ENCODE assay signal across 8 cellular contexts in genomic region chr6:26021350-26022165, GRCh38. TPM values are rescaled to one million over a fixed set of nuclear protein-coding genes. Genes with fewer than 3 reads are reported as not detected.
A peak's percentile ranks its signal among the peaks of the same experiment; 100 is the strongest.
DNase-seq lines count a peak whose midpoint lies in the region; ATAC-seq, FAIRE-seq and TF ChIP-seq lines count a peak whose summit lies in the region.

No MANE protein-coding gene starts in this region.

- TF ChIP-seq CTCF in AG04450 (IDR thresholded peaks at IDR 0.05; ENCODE audit: low read depth, low read length), result no peak
- TF ChIP-seq CTCF in activated B cell treated with CpG ODN at 0.5 μM for 24 hours (IDR thresholded peaks at IDR 0.05), result no peak
- no peak for TF ChIP-seq CTCF in cardiac fibroblast (IDR thresholded peaks at IDR 0.05; ENCODE audit: low read depth, low read length)

- no peaks in the 10 kb centered on the region for H3K27me3 ChIP-seq in AG04450 (ENCODE audit: control insufficient read depth, insufficient read depth, low read length)

- H3K9me3 Mint-ChIP-seq in activated B cell treated with CpG ODN at 0.5 μM for 24 hours, result no peaks in the 10 kb centered on the region

- CTCF ChIA-PET in AG04450 (lab: Charles Lee) (interaction anchor here (0.6 to 2.7 kb wide), 7 partner anchors 10 to 1874 kb away, joined by 3 to 19 read pairs (median 4); partner anchors contain the start of gene HFE), activated B cell treated with CpG ODN at 0.5 μM for 24 hours (lab: Charles Lee) (interaction anchor here (0.7 to 7.6 kb wide), 6 partner anchors 10 to 1788 kb away, joined by 3 to 44 read pairs (median 6); a partner anchor contains a TSS)

- ATAC-seq in GM19025 (IDR thresholded peaks at IDR 0.05; ENCODE audit: low read depth, unreplicated experiment), result peak; percentile 39
- peak; percentile 60 for ATAC-seq in HG03196 (IDR thresholded peaks at IDR 0.05; ENCODE audit: unreplicated experiment)
- ATAC-seq in activated B cell treated with CpG ODN at 0.5 μM for 24 hours (ENCODE audit: low read depth), result peak; percentile 76

- intact Hi-C loops in activated B cell treated with CpG ODN at 0.5 μM for 24 hours (cut with micrococcal nuclease), result loop anchor here (1.0 to 10.0 kb wide), 10 partner anchors 12 to 1871 kb away; partner anchors contain the start of genes HMGN4 and TRIM38

- H3K4me3 ChIP-seq in AG04450 (ENCODE audit: low read depth, low read length) (peak overlapping the region; percentile 71), cardiac fibroblast (replicated peaks in 1 of 2; ENCODE audit: low read depth in 2 of 2, low read length in 2 of 2) (peak overlapping the region; percentile 70 to 72)

- peak overlapping the region; percentile 99 for H3K27ac Mint-ChIP-seq in activated B cell treated with CpG ODN at 0.5 μM for 24 hours

- peak; percentile 86 for FAIRE-seq in islet of Langerhans (lab: Jason Lieb, UNC)

- DNase-seq in AG04450 (ENCODE audit: low read depth, low spot score) (peak; percentile 85), NCI-H345 (lab: John Stamatoyannopoulos, UW) (peak; percentile 98), activated B cell treated with CpG ODN at 0.5 μM for 24 hours (peak; percentile 75), cardiac fibroblast (ENCODE audit: low read depth in 2 of 2) (peak; percentile 95 to 96)
- DNase-seq in stimulated activated CD4-positive, alpha-beta T cell treated with anti-CD3 and anti-CD28 coated beads, Interleukin-12 subunit alpha, Interleukin-12 subunit beta, amount 100 ng/mL, for 4 hours, result peak; percentile 73

- POLR2A ChIA-PET in AG04450 (lab: Yijun Ruan, JAX) (interaction anchor here (0.5 to 4.0 kb wide), 23 partner anchors 10 to 1874 kb away, joined by 3 to 91 read pairs (median 4); a partner anchor contains a TSS), activated B cell treated with CpG ODN at 0.5 μM for 24 hours (lab: Charles Lee) (interaction anchor here (0.6 to 6.7 kb wide), 59 partner anchors 10 to 1872 kb away, joined by 3 to 164 read pairs (median 8); partner anchors contain the start of genes HFE, TRIM38 and ZNF184)

- H3K4me1 Mint-ChIP-seq in activated B cell treated with CpG ODN at 0.5 μM for 24 hours, result peaks cover 38% of the 10 kb centered on the region

- no peaks in the 10 kb centered on the region for H3K27me3 Mint-ChIP-seq in activated B cell treated with CpG ODN at 0.5 μM for 24 hours

- peaks cover 16% of the 10 kb centered on the region for H3K36me3 Mint-ChIP-seq in activated B cell treated with CpG ODN at 0.5 μM for 24 hours (ENCODE audit: low read depth)

- peak overlapping the region; percentile 96 for H3K4me3 Mint-ChIP-seq in activated B cell treated with CpG ODN at 0.5 μM for 24 hours

- H3K9me3 ChIP-seq in AG04450 (ENCODE audit: control insufficient read depth, insufficient read depth, low read length), result no peaks in the 10 kb centered on the region; the same call in 1 of the 2 replicates

- peak overlapping the region; percentile 98 for H3K27ac ChIP-seq in AG04450 (ENCODE audit: low read depth, low read length)

RNA-seq across cellular contexts. Expression of gene TRIM38, which starts 59.0 kb away (rescaled TPM):
- polyA plus RNA-seq in AG04450 (2011; rRNA removed), result 8.2 and 9.1 TPM in 2 replicates
- 10.2 and 11.4 TPM in 2 replicates for polyA minus RNA-seq in AG04450 (2011; rRNA and poly(A)+ RNA removed)
- 31.7 and 36.8 TPM in 2 replicates for total RNA-seq in activated B cell treated with CpG ODN at 0.5 μM for 24 hours

Comparison
In these comparisons a context has a peak if more than half of its experiments do, and no peak if none do; other contexts are left out.
1. Peak in every context shown above with its lines: DNase-seq, ATAC-seq, H3K4me3 ChIP-seq and H3K27ac ChIP-seq.